In the genomic region with DNA sequence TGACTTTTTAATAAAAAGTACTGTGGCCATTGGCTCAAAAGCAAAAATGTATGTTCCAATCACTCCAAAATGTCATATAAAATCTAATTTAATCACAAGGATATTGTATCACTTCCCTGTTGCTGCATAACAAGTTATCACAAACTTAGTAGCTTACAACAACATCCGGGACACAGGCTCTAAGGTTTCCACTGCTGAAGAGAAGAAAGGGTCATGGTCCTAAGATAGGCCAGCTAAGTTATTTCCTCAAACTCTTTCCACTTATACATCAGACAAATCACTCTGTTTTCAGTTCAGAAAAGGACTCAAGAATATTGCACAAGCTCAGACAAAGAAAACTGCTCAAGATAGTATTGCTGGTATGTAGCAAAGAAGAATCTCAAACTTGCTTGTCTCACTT, we compare ENCODE assay signal across 8 cellular contexts.
"Had no signal": no experiment of that assay in that cellular context is flagged by ENCODE, and none has a peak within 500 bp of the region (broad histone marks: within the 10 kb centered on the region; RNA-seq: fewer than 3 reads in every experiment).

No MANE protein-coding gene starts in this region.

- H3K4me2 ChIP-seq: KMS-11 had no signal

- H3K4me3 Mint-ChIP-seq: IgD-negative memory B cell had no signal

- H3K36me3 Mint-ChIP-seq: IgD-negative memory B cell had no signal

- H3K27me3 Mint-ChIP-seq: IgD-negative memory B cell had no signal

- H3K9ac ChIP-seq: KMS-11 had no signal

- H3K27ac Mint-ChIP-seq: IgD-negative memory B cell had no signal

- FAIRE-seq: HTR-8/SVneo, K562 had no signal

- H3K27ac ChIP-seq: HL-60, KMS-11 had no signal

- H3K4me3 ChIP-seq: K562 had no signal

- H3K4me1 Mint-ChIP-seq: IgD-negative memory B cell had no signal

- ATAC-seq: K562 had no signal

- DNase-seq: IMR-90, KBM-7, KG1 had no signal
